ENCODE assay signal across 9 cellular contexts in genomic region chr19:7705387-7706187, GRCh38. TPM values are rescaled to one million over a fixed set of nuclear protein-coding genes. Genes with fewer than 3 reads are reported as not detected.
DNase-seq lines count a peak whose midpoint lies in the region; ATAC-seq and TF ChIP-seq lines count a peak whose summit lies in the region.
"Had no signal": no experiment of that assay in that cellular context is flagged by ENCODE, and none has a peak within 500 bp of the region (broad histone marks: within the 10 kb centered on the region; RNA-seq: fewer than 3 reads in every experiment).

No MANE protein-coding gene starts in this region.

- no peak for TF ChIP-seq EP300 in ovary (IDR thresholded peaks at IDR 0.05)

- H3K4me1 ChIP-seq in ovary (ENCODE audit: insufficient read depth) = no peaks in the 10 kb centered on the region

- no peak overlapping the region for H3K27ac ChIP-seq in ovary

- no peak for TF ChIP-seq CTCF in ovary (IDR thresholded peaks at IDR 0.05)

- peak; percentile 40 for DNase-seq in GDM1 (lab: John Stamatoyannopoulos, UW)
- DNase-seq in activated CD4-positive, alpha-beta T cell treated with anti-CD3 and anti-CD28 coated beads for 1 hour = peak; percentile 55
- peak; percentile 47 to 64 (median 61) for DNase-seq in stimulated activated CD4-positive, alpha-beta T cell treated with anti-CD3 and anti-CD28 coated beads, TNF-alpha, amount 100 ng/mL, for 4 hours (ENCODE audit: low read depth in 3 of 3)
- DNase-seq in ovary = no peak
- DNase-seq in NCI-H1105 (lab: John Stamatoyannopoulos, UW) = no peak
- no peak for DNase-seq in NCI-H1930 (lab: John Stamatoyannopoulos, UW)

- no peaks in the 10 kb centered on the region for H3K9me3 ChIP-seq in ovary

- ATAC-seq in HG03039 (IDR thresholded peaks at IDR 0.05; ENCODE audit: unreplicated experiment) = peak; percentile 36
- peak; percentile 30 for ATAC-seq in esophagus mucosa

- no peak for TF ChIP-seq POLR2A in ovary (IDR thresholded peaks at IDR 0.05)

- WGBS in ovary, 3 donors = 57 to 59% (median 58%) methylated on average over 24 of the region's 24 CpGs

- H3K36me3 ChIP-seq in ovary = no peaks in the 10 kb centered on the region

- no peak overlapping the region for H3K4me3 ChIP-seq in ovary

- no peaks in the 10 kb centered on the region for H3K27me3 ChIP-seq in ovary

- intact Hi-C loops in ovary (cut with DNase I) = no loop called here

RNA-seq across cellular contexts. Expression of gene FCER2, which starts 3.7 kb away (rescaled TPM):
- total RNA-seq in esophagus mucosa = 0.20 TPM
- total RNA-seq in ovary = under 1 TPM in 1 of 7 donors, not detected in 6; 0.38 TPM
- 1 to 10 TPM in 1 of 2 donors, under 1 TPM in 1; 0.08 to 1.1 TPM for polyA plus RNA-seq in ovary

RNA-seq across cellular contexts. Expression of gene TRAPPC5, which starts 25.0 kb away (rescaled TPM):
- total RNA-seq in esophagus mucosa = 127 TPM
- total RNA-seq in ovary = 100 to 1,000 TPM in 1 of 7 donors, 10 to 100 TPM in 6; 44.0 to 111 (median 69.3) TPM
- polyA plus RNA-seq in ovary = 10 to 100 TPM in 1 of 2 donors, under 1 TPM in 1; 0.32 to 57.2 TPM

RNA-seq across cellular contexts. Expression of gene CLEC4G, which starts 26.3 kb away (rescaled TPM):
- total RNA-seq in esophagus mucosa = not detected
- 1 to 10 TPM in 1 of 7 donors, under 1 TPM in 5, not detected in 1; 0.33 to 1.4 (median 0.46) TPM for total RNA-seq in ovary
- polyA plus RNA-seq in ovary = under 1 TPM; 0.27 to 0.71 TPM
- total RNA-seq: T-helper 2 cell treated with Interferon-gamma antibody and Interleukin-4, amounts not matched to agents 100 ng/mL and 5 ng/mL, for 36 hours had no signal

RNA-seq across cellular contexts. Expression of gene MCEMP1, which starts 28.7 kb away (rescaled TPM):
- 0.24 TPM for total RNA-seq in esophagus mucosa
- under 1 TPM in 3 of 7 donors, not detected in 4; 0.23 to 0.83 (median 0.27) TPM for total RNA-seq in ovary
- polyA plus RNA-seq in ovary = under 1 TPM in 1 of 2 donors, not detected in 1; 0.06 TPM
- total RNA-seq: T-helper 2 cell treated with Interferon-gamma antibody and Interleukin-4, amounts not matched to agents 100 ng/mL and 5 ng/mL, for 36 hours had no signal

RNA-seq across cellular contexts. Expression of gene RETN, which starts 36.7 kb away (rescaled TPM):
- total RNA-seq in esophagus mucosa (not detected), ovary (under 1 TPM in 1 of 7 donors, not detected in 6; 0.52 TPM)
- under 1 TPM; 0.46 to 0.48 TPM for polyA plus RNA-seq in ovary
- total RNA-seq: T-helper 2 cell treated with Interferon-gamma antibody and Interleukin-4, amounts not matched to agents 100 ng/mL and 5 ng/mL, for 36 hours had no signal

Comparison
In these comparisons a context has a peak if more than half of its experiments do, and no peak if none do; other contexts are left out.
1. DNase-seq: peak in GDM1 (single experiment), activated CD4-positive, alpha-beta T cell treated with anti-CD3 and anti-CD28 coated beads for 1 hour (single experiment) and stimulated activated CD4-positive, alpha-beta T cell treated with anti-CD3 and anti-CD28 coated beads, TNF-alpha, amount 100 ng/mL, for 4 hours (3 of 3); none in ovary (0 of 5), NCI-H1105 (single experiment) and NCI-H1930 (0 of 2).